13 cellular contexts compared by ENCODE assay signal in the genomic region with DNA sequence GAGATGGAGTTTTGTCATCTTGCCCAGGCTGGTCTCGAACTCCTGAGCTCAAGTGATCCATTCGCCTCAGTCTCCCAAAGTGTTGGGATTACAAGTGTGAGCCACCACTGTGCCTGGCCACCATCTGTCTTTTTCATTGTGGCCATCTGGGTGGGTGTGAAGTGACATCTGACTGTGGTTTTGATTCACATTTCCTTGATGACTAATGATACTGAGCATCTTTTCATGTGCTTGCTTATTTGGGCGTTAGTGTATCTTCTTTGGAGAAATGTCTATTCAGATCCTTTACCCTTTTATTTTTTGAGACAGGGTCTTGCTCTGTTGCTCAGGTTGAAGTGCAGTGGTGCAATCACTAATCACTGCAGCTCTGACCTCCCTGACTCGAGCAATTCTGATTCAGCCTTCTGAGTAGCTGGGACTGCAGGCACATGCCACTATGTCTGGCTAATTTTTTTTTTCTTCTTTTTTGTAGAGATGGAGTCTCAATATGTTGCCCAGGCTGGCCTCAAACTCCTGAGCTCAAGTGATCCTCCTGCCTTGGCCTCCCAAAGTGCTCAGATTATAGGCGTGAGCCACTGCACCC. TPM values are rescaled to one million over a fixed set of nuclear protein-coding genes. Genes with fewer than 3 reads are reported as not detected.
A peak's percentile ranks its signal among the peaks of the same experiment; 100 is the strongest.
DNase-seq lines count a peak whose midpoint lies in the region; ATAC-seq and TF ChIP-seq lines count a peak whose summit lies in the region.
"Had no signal": no experiment of that assay in that cellular context is flagged by ENCODE, and none has a peak within 500 bp of the region (broad histone marks: within the 10 kb centered on the region; RNA-seq: fewer than 3 reads in every experiment).

No MANE protein-coding gene starts in this region.

- DNase-seq in activated CD4-positive, alpha-beta T cell treated with anti-CD3 and anti-CD28 coated beads, Interleukin-2, amount 50 U/mL, for 48 hours = peak; percentile 18 to 25
- no peak for DNase-seq in activated CD4-positive, alpha-beta T cell treated with anti-CD3 and anti-CD28 coated beads, Interleukin-2, amount 10 ng/mL, durations not matched to agents 24 days and 14 days
- DNase-seq in MV-4-11 (lab: John Stamatoyannopoulos, UW) (peak; percentile 63), adipocyte (ENCODE audit: low read depth) (peak; percentile 36), psoas muscle (no peak), KG1 (lab: John Stamatoyannopoulos, UW) (no peak)
- DNase-seq: activated CD4-positive, alpha-beta T cell treated with anti-CD3 and anti-CD28 coated beads for 1 hour; NCI-H1930; Peyer's patch had no signal

- H3K4me3 Mint-ChIP-seq in activated CD4-positive, alpha-beta T cell treated with anti-CD3 and anti-CD28 coated beads, Interleukin-2, amount 10 ng/mL, durations not matched to agents 24 days and 14 days = no peak overlapping the region

- H3K27ac Mint-ChIP-seq in activated CD4-positive, alpha-beta T cell treated with anti-CD3 and anti-CD28 coated beads, Interleukin-2, amount 10 ng/mL, durations not matched to agents 24 days and 14 days = no peak overlapping the region

- H3K27me3 ChIP-seq in adipocyte (replicated peaks; ENCODE audit: control insufficient read depth, insufficient read depth, low read length) (no peaks in the 10 kb centered on the region), psoas muscle (ENCODE audit: insufficient read depth in 3 of 3, low read length in 2 of 3) (no peaks in the 10 kb centered on the region)
- H3K27me3 ChIP-seq: cardiac muscle cell, gastroesophageal sphincter, Peyer's patch had no signal

- ATAC-seq in psoas muscle (peak in 2 of 4 donors; percentile 57 to 59), GM18858 (IDR thresholded peaks at IDR 0.05; ENCODE audit: unreplicated experiment) (no peak), HG03439 (IDR thresholded peaks at IDR 0.05; ENCODE audit: unreplicated experiment) (no peak)
- ATAC-seq: gastroesophageal sphincter had no signal

- peaks cover 16% of the 10 kb centered on the region for H3K4me1 Mint-ChIP-seq in activated CD4-positive, alpha-beta T cell treated with anti-CD3 and anti-CD28 coated beads, Interleukin-2, amount 10 ng/mL, durations not matched to agents 24 days and 14 days

- H3K36me3 ChIP-seq in adipocyte (ENCODE audit: control insufficient read depth, insufficient read depth, low read length, severe bottlenecking) (peaks cover 14% of the 10 kb centered on the region), psoas muscle (ENCODE audit: insufficient read depth in 1 of 2, low read depth in 1 of 2) (peaks cover 7 to 15% of the 10 kb centered on the region in 2 donors)
- H3K36me3 ChIP-seq: cardiac muscle cell had no signal

- TF ChIP-seq CTCF in psoas muscle (IDR thresholded peaks at IDR 0.05) = no peak

- intact Hi-C loops in activated CD4-positive, alpha-beta T cell treated with anti-CD3 and anti-CD28 coated beads, Interleukin-2, amount 10 ng/mL, durations not matched to agents 24 days and 14 days (cut with micrococcal nuclease) = no loop called here
- intact Hi-C loops in psoas muscle (cut with DNase I) = no loop called here

- H3K4me3 ChIP-seq in adipocyte (ENCODE audit: low read length) (no peak overlapping the region), psoas muscle (no peak overlapping the region)
- H3K4me3 ChIP-seq: cardiac muscle cell, gastroesophageal sphincter, Peyer's patch had no signal

- H3K36me3 Mint-ChIP-seq in activated CD4-positive, alpha-beta T cell treated with anti-CD3 and anti-CD28 coated beads, Interleukin-2, amount 10 ng/mL, durations not matched to agents 24 days and 14 days (ENCODE audit: low read depth) = peaks cover 25% of the 10 kb centered on the region

- H3K4me1 ChIP-seq in adipocyte (ENCODE audit: control insufficient read depth, insufficient read depth, low read length) (peaks cover 27% of the 10 kb centered on the region), psoas muscle (peaks cover 25% of the 10 kb centered on the region)

- H3K9me3 Mint-ChIP-seq in activated CD4-positive, alpha-beta T cell treated with anti-CD3 and anti-CD28 coated beads, Interleukin-2, amount 10 ng/mL, durations not matched to agents 24 days and 14 days = no peaks in the 10 kb centered on the region

- 91 to 94% (median 94%) methylated on average over 5 of the region's 5 CpGs for WGBS in psoas muscle, 3 donors

- H3K27me3 Mint-ChIP-seq in activated CD4-positive, alpha-beta T cell treated with anti-CD3 and anti-CD28 coated beads, Interleukin-2, amount 10 ng/mL, durations not matched to agents 24 days and 14 days = no peaks in the 10 kb centered on the region

- H3K9me3 ChIP-seq in adipocyte (ENCODE audit: control insufficient read depth, low read length) = no peaks in the 10 kb centered on the region
- no peaks in the 10 kb centered on the region for H3K9me3 ChIP-seq in psoas muscle
- H3K9me3 ChIP-seq: gastroesophageal sphincter, Peyer's patch had no signal

- no peak overlapping the region for H3K9ac ChIP-seq in adipocyte (ENCODE audit: low read length)

- H3K27ac ChIP-seq in psoas muscle = peak overlapping the region; percentile 48
- H3K27ac ChIP-seq: cardiac muscle cell, gastroesophageal sphincter, Peyer's patch had no signal

RNA-seq across cellular contexts. Expression of a gene that starts 54.0 kb away (rescaled TPM):
- 41.3 and 52.1 TPM in 2 replicates for total RNA-seq in activated CD4-positive, alpha-beta T cell treated with anti-CD3 and anti-CD28 coated beads, Interleukin-2, amount 10 ng/mL, durations not matched to agents 24 days and 14 days
- total RNA-seq in psoas muscle = 10 to 100 TPM; 10.6 to 16.6 (median 14.2) TPM
- polyA plus RNA-seq in psoas muscle = 1 to 10 TPM; 2.8 to 7.6 (median 5.4) TPM

Comparison
In these comparisons a context has a peak if more than half of its experiments do, and no peak if none do; other contexts are left out.
1. DNase-seq: peak in activated CD4-positive, alpha-beta T cell treated with anti-CD3 and anti-CD28 coated beads, Interleukin-2, amount 50 U/mL, for 48 hours (2 of 2), MV-4-11 (single experiment) and adipocyte (single experiment); none in activated CD4-positive, alpha-beta T cell treated with anti-CD3 and anti-CD28 coated beads, Interleukin-2, amount 10 ng/mL, durations not matched to agents 24 days and 14 days (single experiment), psoas muscle (0 of 2) and KG1 (single experiment).